ENCODE assay signal across 35 cellular contexts in genomic region chrX:43380704-43381103, GRCh38.
"Had no signal": no experiment of that assay in that cellular context is flagged by ENCODE, and none has a peak within 500 bp of the region (broad histone marks: within the 10 kb centered on the region; RNA-seq: fewer than 3 reads in every experiment).

No MANE protein-coding gene starts in this region.

- H3K4me3 ChIP-seq: MG63 had no signal

- H3K9me3 ChIP-seq: MG63 had no signal

- DNase-seq: Karpas-422, Kasumi-1, MG63, MM.1S, MV-4-11, NCI-H1048, NCI-H1092, NCI-H1092 treated with DMSO at 0.1 percent for 48 hours, NCI-H1105, NCI-H1105 treated with DMSO at 0.1 percent for 48 hours, NCI-H1417, NCI-H1417 treated with DMSO at 0.1 percent for 48 hours, NCI-H1436, NCI-H1436 treated with DMSO at 0.1 percent for 48 hours, NCI-H146, NCI-H1694, NCI-H1694 treated with DMSO at 0.1 percent for 48 hours, NCI-H187, NCI-H187 treated with DMSO at 0.1 percent for 48 hours, NCI-H1930, NCI-H2029, NCI-H2029 treated with DMSO at 0.1 percent for 48 hours, NCI-H2081, NCI-H2081 treated with DMSO at 0.1 percent for 48 hours, NCI-H2107, NCI-H2171, NCI-H2171 treated with DMSO at 0.1 percent for 48 hours, NCI-H2227 treated with DMSO at 0.1 percent for 48 hours, NCI-H226, NCI-H345, NCI-H446, NCI-H446 treated with DMSO at 0.1 percent for 48 hours, NCI-H510A, NCI-H510A treated with DMSO at 0.1 percent for 48 hours, NCI-H524 had no signal

- H3K27me3 ChIP-seq: MG63 had no signal

- H3K36me3 ChIP-seq: MG63 had no signal
